In genomic region chr19:44164673-44165512, GRCh38 we compare ENCODE assay signal across 8 cellular contexts. TPM values are rescaled to one million over a fixed set of nuclear protein-coding genes. Genes with fewer than 3 reads are reported as not detected.
DNase-seq lines count a peak whose midpoint lies in the region; ATAC-seq and TF ChIP-seq lines count a peak whose summit lies in the region.

ZNF226 (plus strand) TSS chr19:44165100; CDS start chr19:44170081, 4,981 bp downstream.

- H3K27ac ChIP-seq in foreskin keratinocyte (peak within 1 kb of the TSS; percentile 50), neural progenitor cell (peak within 1 kb of the TSS; percentile 85)

- no peak for TF ChIP-seq CTCF in foreskin keratinocyte (conservative IDR thresholded peaks at IDR 0.05)
- TF ChIP-seq CTCF in neural progenitor cell (IDR thresholded peaks at IDR 0.05): no peak

- DNase-seq in EL (peak; percentile 99), H4 (ENCODE audit: low spot score) (peak; percentile 97), MG63 (peak; percentile 95), SIG-M5 (lab: John Stamatoyannopoulos, UW) (peak; percentile 91), foreskin keratinocyte (peak; percentile 97 to 98), neural progenitor cell (ENCODE audit: low spot score) (peak; percentile 96), stromal cell of bone marrow (ENCODE audit: low read depth) (peak; percentile 99)
- peak; percentile 29 to 60 (median 42) for DNase-seq in activated naive CD4-positive, alpha-beta T cell (lab: John Stamatoyannopoulos, UW)

- H3K9me3 Mint-ChIP-seq in neural progenitor cell: peaks cover 23% of the 10 kb centered on the region

- peaks cover 47% of the 10 kb centered on the region for H3K79me2 ChIP-seq in neural progenitor cell (ENCODE audit: low read depth)

- H3K9me3 ChIP-seq in MG63: peaks cover 32% of the 10 kb centered on the region
- H3K9me3 ChIP-seq in neural progenitor cell (ENCODE audit: low read depth): no peaks in the 10 kb centered on the region

- no peaks in the 10 kb centered on the region for H4K20me1 ChIP-seq in neural progenitor cell (ENCODE audit: low read depth)

- ATAC-seq in foreskin keratinocyte: peak; percentile 96

- peaks cover 37% of the 10 kb centered on the region for H3K36me3 ChIP-seq in MG63
- peaks cover 15% of the 10 kb centered on the region for H3K36me3 ChIP-seq in neural progenitor cell

- peaks cover 33% of the 10 kb centered on the region for H3K36me3 Mint-ChIP-seq in neural progenitor cell

- no peaks in the 10 kb centered on the region for H3K4me1 ChIP-seq in foreskin keratinocyte
- peaks cover 9% of the 10 kb centered on the region for H3K4me1 ChIP-seq in neural progenitor cell

- peaks cover 24% of the 10 kb centered on the region for H3K4me1 Mint-ChIP-seq in neural progenitor cell

- H3K27ac Mint-ChIP-seq in neural progenitor cell: peak within 1 kb of the TSS; percentile 98

- H3K27me3 Mint-ChIP-seq in neural progenitor cell (ENCODE audit: insufficient read depth, low read depth): no peaks in the 10 kb centered on the region

- peak within 1 kb of the TSS; percentile 96 for H3K4me2 ChIP-seq in neural progenitor cell

- H3K27me3 ChIP-seq in MG63 (no peaks in the 10 kb centered on the region), foreskin keratinocyte (no peaks in the 10 kb centered on the region), neural progenitor cell (no peaks in the 10 kb centered on the region)

- H3K4me3 ChIP-seq in MG63 (peak within 1 kb of the TSS; percentile 87), neural progenitor cell (peak within 1 kb of the TSS; percentile 80)

- no peaks in the 10 kb centered on the region for H3F3A ChIP-seq in neural progenitor cell (ENCODE audit: low read depth)

- peak within 1 kb of the TSS; percentile 85 for H3K9ac ChIP-seq in neural progenitor cell

- H2AFZ ChIP-seq in neural progenitor cell (replicated peaks): peak within 1 kb of the TSS; percentile 91

- peak within 1 kb of the TSS; percentile 99 for H3K4me3 Mint-ChIP-seq in neural progenitor cell

RNA-seq across cellular contexts. Expression of gene ZNF226, which starts in this region (rescaled TPM):
- total RNA-seq in H4 (2014; rRNA removed; shearing (Covaris generic)): 23.0 and 27.9 TPM in 2 replicates
- total RNA-seq in MG63 (2014; rRNA removed; shearing (Covaris generic); ENCODE audit: low replicate concordance): 8.8 and 12.7 TPM in 2 replicates
- 8.9 and 9.4 TPM in 2 replicates for total RNA-seq in foreskin keratinocyte
- polyA plus RNA-seq in foreskin keratinocyte: 9.4 and 10.0 TPM in 2 replicates
- 34.3 and 39.6 TPM in 2 replicates for total RNA-seq in neural progenitor cell (ENCODE audit: low replicate concordance)

Comparison
In these comparisons a context has a peak if more than half of its experiments do, and no peak if none do; other contexts are left out.
1. Peak in every context shown above with its lines: DNase-seq, ATAC-seq, H3K4me3 ChIP-seq and H3K27ac ChIP-seq.
2. DNase-seq: peak in every context shown above with its lines; median percentile 99 in EL; 99 in stromal cell of bone marrow; 98 in foreskin keratinocyte; 97 in H4; 96 in neural progenitor cell; 95 in MG63; 91 in SIG-M5; 42 in activated naive CD4-positive, alpha-beta T cell.